ENCODE assay signal across 1 cellular context in genomic region chr11:112238041-112238440, GRCh38.
TF ChIP-seq lines count a peak whose summit lies in the region.

No MANE protein-coding gene starts in this region.

TF ChIP-seq in HEK293, 187 proteins besides CTCF, POLR2A, EP300 and RAD21 (continued from another document):
- TF ChIP-seq TSHZ1 (tag by site-specific recombination; IDR thresholded peaks at IDR 0.05; ENCODE audit: borderline replicate concordance) (peak; percentile 60; the same call in 1 of the 2 replicates), ZNF791 (tag by site-specific recombination; IDR thresholded peaks at IDR 0.05) (no peak), HOXD13 (CRISPR knock-in tag; IDR thresholded peaks at IDR 0.05; ENCODE audit: borderline replicate concordance) (no peak), ZNF747 (tag by site-specific recombination; IDR thresholded peaks at IDR 0.05) (no peak), ZNF266 (tag by site-specific recombination; IDR thresholded peaks at IDR 0.05; ENCODE audit: low read depth) (no peak), ZNF138 (tag by site-specific recombination; IDR thresholded peaks at IDR 0.05; ENCODE audit: borderline replicate concordance) (no peak), ZNF530 (tag by site-specific recombination; IDR thresholded peaks at IDR 0.05; ENCODE audit: low read depth) (no peak), ZBTB11 (tag by site-specific recombination; conservative IDR thresholded peaks at IDR 0.05; ENCODE audit: low read depth) (no peak), ZNF341 (tag by site-specific recombination; IDR thresholded peaks at IDR 0.05; ENCODE audit: low read depth) (no peak), KLF17 (tag by site-specific recombination; IDR thresholded peaks at IDR 0.05) (no peak), GLIS1 (tag by site-specific recombination; IDR thresholded peaks at IDR 0.05) (peak; percentile 32), ZNF544 (tag by site-specific recombination; IDR thresholded peaks at IDR 0.05) (no peak), ZNF560 (tag by site-specific recombination; IDR thresholded peaks at IDR 0.05; ENCODE audit: borderline replicate concordance) (no peak), ZNF449 (tag by site-specific recombination; IDR thresholded peaks at IDR 0.05) (no peak), ZNF843 (tag by site-specific recombination; IDR thresholded peaks at IDR 0.05) (peak; percentile 93), PATZ1 (tag by site-specific recombination; IDR thresholded peaks at IDR 0.05) (no peak), ZFP41 (tag by site-specific recombination; IDR thresholded peaks at IDR 0.05; ENCODE audit: borderline replicate concordance) (no peak), ZNF600 (tag by site-specific recombination; IDR thresholded peaks at IDR 0.05) (no peak), SCRT2 (tag by site-specific recombination; IDR thresholded peaks at IDR 0.05) (no peak), ZNF830 (tag by site-specific recombination; IDR thresholded peaks at IDR 0.05; ENCODE audit: low read depth) (no peak), ZNF558 (tag by site-specific recombination; IDR thresholded peaks at IDR 0.05) (no peak), ZNF837 (tag by site-specific recombination; IDR thresholded peaks at IDR 0.05) (no peak), EGR2 (tag by site-specific recombination; IDR thresholded peaks at IDR 0.05; ENCODE audit: low read depth) (no peak), ZNF398 (tag by site-specific recombination; IDR thresholded peaks at IDR 0.05) (no peak), KLF10 (tag by site-specific recombination; IDR thresholded peaks at IDR 0.05) (peak; percentile 70; the same call in 1 of the 2 replicates), ZNF549 (tag by site-specific recombination; IDR thresholded peaks at IDR 0.05) (no peak; the same call in 1 of the 2 replicates), ZIC2 (tag by site-specific recombination; IDR thresholded peaks at IDR 0.05) (no peak), ATF2 (tag by site-specific recombination; IDR thresholded peaks at IDR 0.05; ENCODE audit: low read depth) (no peak), BCL11A (tag by site-specific recombination; IDR thresholded peaks at IDR 0.05; ENCODE audit: low read depth) (peak; percentile 79; the same call in 1 of the 2 replicates), ZNF391 (tag by site-specific recombination; IDR thresholded peaks at IDR 0.05; ENCODE audit: borderline replicate concordance, low read depth) (no peak), TRIM28 (IDR thresholded peaks at IDR 0.05; ENCODE audit: borderline replicate concordance, low read length) (no peak), ZNF274 (IDR thresholded peaks at IDR 0.05; ENCODE audit: low read length) (no peak), ZNF274 (tag by site-specific recombination; IDR thresholded peaks at IDR 0.05; ENCODE audit: borderline replicate concordance) (no peak), ZNF23 (tag by site-specific recombination; IDR thresholded peaks at IDR 0.05; ENCODE audit: borderline replicate concordance) (no peak), ZNF510 (tag by site-specific recombination; IDR thresholded peaks at IDR 0.05; ENCODE audit: insufficient replicate concordance) (no peak), ZNF692 (tag by site-specific recombination; IDR thresholded peaks at IDR 0.05) (0 out of 2 replicates have a peak, but pooled peaks have one; percentile 11), KLF1 (tag by site-specific recombination; IDR thresholded peaks at IDR 0.05) (no peak), ZNF623 (tag by site-specific recombination; IDR thresholded peaks at IDR 0.05) (no peak), ZNF513 (tag by site-specific recombination; IDR thresholded peaks at IDR 0.05) (peak; percentile 26; the same call in 1 of the 2 replicates), ZNF214 (tag by site-specific recombination; IDR thresholded peaks at IDR 0.05; ENCODE audit: borderline replicate concordance) (no peak), ZBTB7A (tag by site-specific recombination; IDR thresholded peaks at IDR 0.05; ENCODE audit: low read depth) (no peak), SP3 (tag by site-specific recombination; IDR thresholded peaks at IDR 0.05) (no peak), ZNF670 (tag by site-specific recombination; IDR thresholded peaks at IDR 0.05; ENCODE audit: low read depth) (no peak), ZNF24 (tag by site-specific recombination; IDR thresholded peaks at IDR 0.05) (no peak), ZNF248 (tag by site-specific recombination; IDR thresholded peaks at IDR 0.05) (no peak)
